In genomic region chr3:15924914-15925313, GRCh38 we compare ENCODE assay signal across 17 cellular contexts.
"Had no signal": no experiment of that assay in that cellular context is flagged by ENCODE, and none has a peak within 500 bp of the region (broad histone marks: within the 10 kb centered on the region; RNA-seq: fewer than 3 reads in every experiment).

No MANE protein-coding gene starts in this region.

- ATAC-seq: activated CD8-positive, alpha-beta T cell treated with anti-CD3 and anti-CD28 coated beads for 36 hours; body of pancreas; left ventricle myocardium superior; stimulated activated naive CD8-positive, alpha-beta T cell treated with anti-CD3 and anti-CD28 coated beads, Interleukin-15, Interleukin-2, amounts not matched to agents 100 U/mL and 50 U/mL, for 24 hours had no signal

- DNase-seq: activated CD4-positive, alpha-beta T cell treated with anti-CD3 and anti-CD28 coated beads, Interleukin-2, amount 10 ng/mL, durations not matched to agents 24 days and 14 days; activated CD8-positive, alpha-beta T cell treated with anti-CD3 and anti-CD28 coated beads for 36 hours; activated naive CD4-positive, alpha-beta T cell treated with Interleukin-2 at 50 U/mL for 16 hours; activated T-cell treated with anti-CD3 and anti-CD28 coated beads, Interleukin-2, amount 50 U/mL, for 1 hour; body of pancreas; central memory CD4-positive, alpha-beta T cell; dorsolateral prefrontal cortex; immature natural killer cell; kidney glomerular epithelial cell; left ventricle myocardium superior; occipital lobe; posterior cingulate gyrus; stimulated activated CD4-positive, alpha-beta T cell treated with anti-CD3 and anti-CD28 coated beads, Interleukin-2, amount 100 ng/mL, for 24 hours; stimulated activated naive CD8-positive, alpha-beta T cell treated with anti-CD3 and anti-CD28 coated beads, Interleukin-15, Interleukin-2, amounts not matched to agents 100 U/mL and 50 U/mL, for 24 hours; transverse colon; uterus had no signal

- H3K27ac ChIP-seq: body of pancreas, dorsolateral prefrontal cortex, suprapubic skin, transverse colon, uterus had no signal
